ENCODE assay signal across 19 cellular contexts in genomic region chr6:116036885-116037284, GRCh38. TPM values are rescaled to one million over a fixed set of nuclear protein-coding genes. Genes with fewer than 3 reads are reported as not detected.
DNase-seq lines count a peak whose midpoint lies in the region; ATAC-seq and TF ChIP-seq lines count a peak whose summit lies in the region.
"Had no signal": no experiment of that assay in that cellular context is flagged by ENCODE, and none has a peak within 500 bp of the region (broad histone marks: within the 10 kb centered on the region; RNA-seq: fewer than 3 reads in every experiment).

No MANE protein-coding gene starts in this region.

- ATAC-seq in esophagus mucosa = peak; percentile 87

- no peaks in the 10 kb centered on the region for H3K9me3 Mint-ChIP-seq in MCF 10A (ENCODE audit: unreplicated experiment)
- H3K9me3 Mint-ChIP-seq: IgD-negative memory B cell had no signal

- peaks cover 14% of the 10 kb centered on the region for H3K4me1 Mint-ChIP-seq in MCF 10A (ENCODE audit: insufficient read depth, unreplicated experiment)
- H3K4me1 Mint-ChIP-seq: IgD-negative memory B cell had no signal

- no peak overlapping the region for H3K4me3 Mint-ChIP-seq in MCF 10A (ENCODE audit: unreplicated experiment)
- H3K4me3 Mint-ChIP-seq: IgD-negative memory B cell had no signal

- H2AFZ ChIP-seq in mammary epithelial cell (ENCODE audit: low read depth, low read length) = no peak overlapping the region

- H3K27me3 Mint-ChIP-seq in MCF 10A (ENCODE audit: insufficient read depth, unreplicated experiment) = no peaks in the 10 kb centered on the region

- H3K9ac ChIP-seq in mammary epithelial cell (ENCODE audit: insufficient read depth, low read length) (no peak overlapping the region), mucosa of stomach (ENCODE audit: low read length) (peak overlapping the region; percentile 8)

- peaks cover 29% of the 10 kb centered on the region for H3K79me2 ChIP-seq in mammary epithelial cell (ENCODE audit: insufficient read depth, low read length)

- POLR2A ChIA-PET in MCF 10A (lab: Yijun Ruan, JAX) = interaction anchor here (0.7 to 2.0 kb wide), 2 partner anchors 11 to 24 kb away, joined by 3 to 6 read pairs; partner anchors contain the start of gene FRK

- no peak overlapping the region for H3K27ac Mint-ChIP-seq in MCF 10A (ENCODE audit: low read depth, unreplicated experiment)
- H3K27ac Mint-ChIP-seq: IgD-negative memory B cell had no signal

- BruUV-seq in mammary epithelial cell (replicated peaks; lab: Mats Ljungman, UMichigan) = no TSS peak
- no TSS peak for BruUV-seq in MCF 10A (replicated peaks; lab: Mats Ljungman, UMichigan)

- H3K27me3 ChIP-seq in mammary epithelial cell (ENCODE audit: insufficient read depth, low read length) = no peaks in the 10 kb centered on the region
- no peaks in the 10 kb centered on the region for H3K27me3 ChIP-seq in mucosa of stomach (ENCODE audit: control insufficient read depth, insufficient read depth, low read length)
- H3K27me3 ChIP-seq: SJSA1 had no signal

- no peaks in the 10 kb centered on the region for H3K9me3 ChIP-seq in mammary epithelial cell (replicated peaks; ENCODE audit: insufficient read depth, low read length)
- H3K9me3 ChIP-seq in mucosa of stomach (ENCODE audit: control insufficient read depth, low read length) = no peaks in the 10 kb centered on the region
- H3K9me3 ChIP-seq: SJSA1 had no signal

- no peaks in the 10 kb centered on the region for H4K20me1 ChIP-seq in mammary epithelial cell (ENCODE audit: insufficient read depth, low read length)

- DNase-seq in mammary epithelial cell (no peak), MCF 10A (ENCODE audit: unreplicated experiment) (no peak), iPS-NIHi11 (ENCODE audit: low spot score) (no peak), NCI-H146 treated with DMSO at 0.1 percent for 48 hours (lab: John Stamatoyannopoulos, UW; ENCODE audit: unreplicated experiment) (no peak)
- DNase-seq in activated effector memory CD4-positive, alpha-beta T cell treated with Interleukin-2 at 50 U/mL for 16 hours = no peak
- DNase-seq: 8988T, DMS79, MV-4-11, NCI-H1105 treated with DMSO at 0.1 percent for 48 hours, NCI-H1694, NCI-H2081, NCI-H2171 treated with DMSO at 0.1 percent for 48 hours, NCI-H446, NCI-H526 had no signal

- H3K4me1 ChIP-seq in mammary epithelial cell (ENCODE audit: insufficient read depth, low read length) (peaks cover 20% of the 10 kb centered on the region), mucosa of stomach (ENCODE audit: control insufficient read depth, insufficient read depth, low read length) (peaks cover 23% of the 10 kb centered on the region)
- H3K4me1 ChIP-seq: SJSA1 had no signal

- H3K4me2 ChIP-seq in mammary epithelial cell (ENCODE audit: insufficient read depth, low read depth, low read length) = no peak overlapping the region

- no peaks in the 10 kb centered on the region for H3K36me3 Mint-ChIP-seq in MCF 10A (ENCODE audit: insufficient read depth, unreplicated experiment)
- H3K36me3 Mint-ChIP-seq: IgD-negative memory B cell had no signal

- in situ Hi-C loops in mammary epithelial cell (cut with MboI; ENCODE audit: low sequenced_read_pairs in 2 of 2) = no loop called here

- CTCF ChIA-PET in mammary epithelial cell (lab: Charles Lee; ENCODE audit: low non-redundant PET) (no interaction called here), MCF 10A (lab: Yijun Ruan, JAX) (interaction anchor here (0.8 to 2.8 kb wide), 7 partner anchors 18 to 1093 kb away, joined by 3 to 12 read pairs (median 5); partner anchors contain the start of gene NT5DC1)

- TF ChIP-seq CTCF in mammary epithelial cell (conservative IDR thresholded peaks at IDR 0.05 in 1 of 2, IDR thresholded peaks at IDR 0.05 in 1 of 2; ENCODE audit: extremely low read depth in 1 of 2, insufficient read depth in 1 of 2, low read depth in 1 of 2, low read length in 2 of 2) = no peak
- TF ChIP-seq CTCF in MCF 10A (IDR thresholded peaks at IDR 0.05; ENCODE audit: unreplicated experiment) = no peak

- dilution Hi-C loops in mammary epithelial cell (cut with HindIII; ENCODE audit: low sequenced_read_pairs) = no loop called here

- peak overlapping the region; percentile 22 for H3K27ac ChIP-seq in mammary epithelial cell (ENCODE audit: insufficient read depth, low read depth, low read length)
- H3K27ac ChIP-seq: C4-2B, SJSA1 had no signal

- H3K4me3 ChIP-seq in mammary epithelial cell (replicated peaks in 1 of 3; ENCODE audit: insufficient read depth in 1 of 3, low read depth in 2 of 3, low read length in 3 of 3) = no peak overlapping the region
- no peak overlapping the region for H3K4me3 ChIP-seq in mucosa of stomach (ENCODE audit: low read length)
- H3K4me3 ChIP-seq: SJSA1 had no signal

- intact Hi-C loops in mammary epithelial cell (cut with micrococcal nuclease) (no loop called here), MCF 10A (cut with micrococcal nuclease) (no loop called here)

- no peaks in the 10 kb centered on the region for H3K36me3 ChIP-seq in mammary epithelial cell (ENCODE audit: insufficient read depth, low read length)
- no peaks in the 10 kb centered on the region for H3K36me3 ChIP-seq in mucosa of stomach (ENCODE audit: control insufficient read depth, insufficient read depth, low read length)
- H3K36me3 ChIP-seq: SJSA1 had no signal

RNA-seq across cellular contexts. Expression of gene FRK, which starts 23.8 kb away (rescaled TPM):
- total RNA-seq in mammary epithelial cell (1 to 10 TPM; 3.2 to 6.2 TPM), MCF 10A (2022) (0.82 and 0.98 TPM in 2 replicates), esophagus mucosa (7.8 TPM)
- polyA plus RNA-seq in mammary epithelial cell = 1.4 TPM
- 7.8 TPM for polyA minus RNA-seq in mammary epithelial cell
